8 cellular contexts compared by ENCODE assay signal in genomic region chr17:30476726-30477082, GRCh38. TPM values are rescaled to one million over a fixed set of nuclear protein-coding genes. Genes with fewer than 3 reads are reported as not detected.
DNase-seq lines count a peak whose midpoint lies in the region; ATAC-seq and TF ChIP-seq lines count a peak whose summit lies in the region.

No MANE protein-coding gene starts in this region.

- ATAC-seq in left colon = peak; percentile 7

- H3K9me3 Mint-ChIP-seq in Calu3 (ENCODE audit: low read depth, unreplicated experiment) (no peaks in the 10 kb centered on the region), MCF 10A (ENCODE audit: unreplicated experiment) (no peaks in the 10 kb centered on the region)

- intact Hi-C loops in Calu3 (cut with micrococcal nuclease; ENCODE audit: unreplicated experiment) = no loop called here
- intact Hi-C loops in MCF 10A (cut with micrococcal nuclease) = loop anchor here (1.0 to 5.0 kb wide), 4 partner anchors 94 to 241 kb away; no protein-coding TSS in a partner anchor
- intact Hi-C loops in left colon (cut with DNase I, micrococcal nuclease) = no loop called here

- H3K9ac ChIP-seq in NT2/D1 (ENCODE audit: insufficient read length, low read depth) = peak overlapping the region; percentile 51
- H3K9ac ChIP-seq in stomach smooth muscle (ENCODE audit: low read length in 2 of 2) = peak overlapping the region; percentile 96 to 100

- H3K36me3 Mint-ChIP-seq in Calu3 (ENCODE audit: insufficient read depth, unreplicated experiment) (peaks cover 31% of the 10 kb centered on the region), MCF 10A (ENCODE audit: insufficient read depth, unreplicated experiment) (peaks cover 29% of the 10 kb centered on the region)

- BruUV-seq in Calu3 (replicated peaks; lab: Mats Ljungman, UMichigan) (no TSS peak), MCF 10A (replicated peaks; lab: Mats Ljungman, UMichigan) (TSS peak; percentile 35)

- H3K27me3 ChIP-seq in HAP-1 (ENCODE audit: low read depth) (peaks cover 12% of the 10 kb centered on the region), NT2/D1 (ENCODE audit: insufficient read depth, insufficient read length) (no peaks in the 10 kb centered on the region), stomach smooth muscle (ENCODE audit: control insufficient read depth in 1 of 2, insufficient read depth in 2 of 2, low read length in 2 of 2) (no peaks in the 10 kb centered on the region)

- H3K27ac ChIP-seq in stomach smooth muscle (ENCODE audit: low read length) = peak overlapping the region; percentile 97

- peaks cover 14% of the 10 kb centered on the region for H3K4me1 Mint-ChIP-seq in Calu3 (ENCODE audit: low read depth, unreplicated experiment)
- peaks cover 12% of the 10 kb centered on the region for H3K4me1 Mint-ChIP-seq in MCF 10A (ENCODE audit: insufficient read depth, unreplicated experiment)

- peak; percentile 4 for DNase-seq in Calu3
- peak in 1 of 2 experiments; percentile 17 for DNase-seq in HAP-1 (ENCODE audit: low spot score in 2 of 2)
- no peak for DNase-seq in NT2/D1 (ENCODE audit: low read depth, low spot score)
- DNase-seq in MCF 10A (ENCODE audit: unreplicated experiment) = no peak
- peak in 1 of 2 donors; percentile 10 for DNase-seq in left colon
- DNase-seq in SKM-1 (lab: John Stamatoyannopoulos, UW; ENCODE audit: unreplicated experiment) = no peak
- DNase-seq in GDM1 (lab: John Stamatoyannopoulos, UW) = no peak

- in situ Hi-C loops in HAP-1 (cut with MboI; ENCODE audit: low sequenced_read_pairs) = loop anchor here (10.0 kb wide), 1 partner anchor 238 kb away; no protein-coding TSS in a partner anchor

- peak overlapping the region; percentile 98 for H3K27ac Mint-ChIP-seq in Calu3 (ENCODE audit: unreplicated experiment)
- peak overlapping the region; percentile 100 for H3K27ac Mint-ChIP-seq in MCF 10A (ENCODE audit: low read depth, unreplicated experiment)

- CTCF ChIA-PET in Calu3 (lab: Charles Lee) (interaction anchor here (0.6 to 1.4 kb wide), 6 partner anchors 43 to 240 kb away, joined by 3 to 4 read pairs (median 3); no protein-coding TSS in a partner anchor), MCF 10A (lab: Yijun Ruan, JAX) (interaction anchor here (0.6 to 4.3 kb wide), 16 partner anchors 9 to 739 kb away, joined by 3 to 14 read pairs (median 4); partner anchors contain the start of gene BLMH)

- H3K36me3 ChIP-seq in HAP-1 (replicated peaks) (peaks cover 10% of the 10 kb centered on the region; the same call in 1 of the 2 replicates), NT2/D1 (ENCODE audit: insufficient read depth, insufficient read length, low read length) (peaks cover 23% of the 10 kb centered on the region), stomach smooth muscle (ENCODE audit: control insufficient read depth in 2 of 2, insufficient read depth in 2 of 2, low read length in 2 of 2) (peaks cover 3 to 9% of the 10 kb centered on the region in 2 donors)

- POLR2A ChIA-PET in MCF 10A (lab: Yijun Ruan, JAX) = interaction anchor here (0.6 to 2.9 kb wide), 22 partner anchors 10 to 363 kb away, joined by 3 to 23 read pairs (median 4); partner anchors contain the start of gene BLMH

- no peak for TF ChIP-seq CTCF in Calu3 (IDR thresholded peaks at IDR 0.05; ENCODE audit: unreplicated experiment)
- TF ChIP-seq CTCF in MCF 10A (IDR thresholded peaks at IDR 0.05; ENCODE audit: unreplicated experiment) = no peak

- H3K4me3 ChIP-seq in HAP-1 (peak overlapping the region; percentile 81), NT2/D1 (ENCODE audit: insufficient read length, low read depth) (peak overlapping the region; percentile 81), stomach smooth muscle (ENCODE audit: low read length in 2 of 2) (peak overlapping the region; percentile 95 to 98)

- H3K4me3 Mint-ChIP-seq in Calu3 (ENCODE audit: low read depth, unreplicated experiment) (peak overlapping the region; percentile 99), MCF 10A (ENCODE audit: unreplicated experiment) (peak overlapping the region; percentile 96)

- H3K9me3 ChIP-seq in HAP-1 = no peaks in the 10 kb centered on the region
- H3K9me3 ChIP-seq in NT2/D1 (ENCODE audit: insufficient read depth, low read length) = no peaks in the 10 kb centered on the region
- H3K9me3 ChIP-seq in stomach smooth muscle (ENCODE audit: control insufficient read depth in 2 of 2, low read length in 2 of 2) = no peaks in the 10 kb centered on the region

- H3K4me1 ChIP-seq in HAP-1 (peaks cover 9% of the 10 kb centered on the region; the same call in 1 of the 2 replicates), NT2/D1 (ENCODE audit: insufficient read depth, insufficient read length) (peaks cover 3% of the 10 kb centered on the region), stomach smooth muscle (ENCODE audit: control insufficient read depth, insufficient read depth, low read length) (peaks cover 12% of the 10 kb centered on the region)

- H3K27me3 Mint-ChIP-seq in Calu3 (ENCODE audit: unreplicated experiment) (no peaks in the 10 kb centered on the region), MCF 10A (ENCODE audit: insufficient read depth, unreplicated experiment) (no peaks in the 10 kb centered on the region)

RNA-seq across cellular contexts. Expression of gene GOSR1, which starts 0.5 kb away (rescaled TPM):
- total RNA-seq in Calu3 (2022) (47.1 and 58.0 TPM in 2 replicates), MCF 10A (2022) (57.6 and 69.4 TPM in 2 replicates), left colon (10 to 100 TPM; 46.8 to 58.5 TPM)
